Comparison of ENCODE assay signal across 8 cellular contexts in genomic region chr1:146386851-146387749, GRCh38.
DNase-seq lines count a peak whose midpoint lies in the region; ATAC-seq lines count a peak whose summit lies in the region.
"Not testable (repeated sequence)": the region's sequence is repeated elsewhere in the genome, so short reads cannot be mapped to it uniquely, and the experiment has no call there.

No MANE protein-coding gene starts in this region.

- not testable (repeated sequence) for H3K4me1 ChIP-seq in HUES64 (ENCODE audit: insufficient read depth, low read length); NT2/D1 (ENCODE audit: insufficient read depth, insufficient read length); mesodermal cell (ENCODE audit: control insufficient read depth, insufficient read depth, low read length, poor library complexity, severe bottlenecking)

- H3K4me3 ChIP-seq in HUES64 (ENCODE audit: low read length) (peak overlapping the region; percentile 47), NT2/D1 (ENCODE audit: insufficient read length, low read depth) (peak overlapping the region; percentile 8), mesodermal cell (ENCODE audit: extremely low read depth, insufficient read depth, low read length, poor library complexity, severe bottlenecking) (peak overlapping the region; percentile 11)

- H3K27ac ChIP-seq in HUES64 (ENCODE audit: low read depth, low read length) (peak overlapping the region; percentile 78; the same call in 1 of the 2 replicates), mesodermal cell (ENCODE audit: low read depth, low read length, severe bottlenecking) (peak overlapping the region; percentile 88)

- not testable (repeated sequence) for H3K9me3 ChIP-seq in HUES64 (ENCODE audit: insufficient read depth, low read depth, low read length); NT2/D1 (ENCODE audit: insufficient read depth, low read length); mesodermal cell (ENCODE audit: control insufficient read depth, low read length)

- 8% methylated on average over 13 of the region's 39 CpGs for WGBS in HUES64
- 35% methylated on average over 4 of the region's 39 CpGs; no CpG with 5 or more reads in 1 of the 2 experiments for WGBS in mesodermal cell (ENCODE audit: insufficient coverage in 2 of 2), 2 experiments

- ATAC-seq in GM21576 (IDR thresholded peaks at IDR 0.05; ENCODE audit: unreplicated experiment): peak; percentile 84

- H3K36me3 ChIP-seq in HUES64 (ENCODE audit: insufficient read depth, low read length); NT2/D1 (ENCODE audit: insufficient read depth, insufficient read length, low read length); mesodermal cell (ENCODE audit: control insufficient read depth, insufficient read depth, low read length): not testable (repeated sequence)

- H3K9ac ChIP-seq in HUES64 (ENCODE audit: low read depth, low read length) (peak overlapping the region; percentile 77), NT2/D1 (ENCODE audit: insufficient read length, low read depth) (peak overlapping the region; percentile 64)

- DNase-seq in DMS53 treated with DMSO at 0.1 percent for 48 hours (lab: John Stamatoyannopoulos, UW; ENCODE audit: unreplicated experiment) (peak; percentile 51), NT2/D1 (ENCODE audit: low read depth, low spot score) (peak; percentile 92), activated T-cell treated with anti-CD3 and anti-CD28 coated beads for 1 hour (ENCODE audit: low read depth) (peak; percentile 17), epidermal melanocyte (ENCODE audit: insufficient read length, low spot score) (peak; percentile 14)
- peak; percentile 45 to 59 for DNase-seq in stimulated activated CD8-positive, alpha-beta memory T cell treated with anti-CD3 and anti-CD28 coated beads, Interleukin-7, amount 100 ng/mL, for 48 hours (ENCODE audit: extremely low read depth in 1 of 2, low read depth in 1 of 2)

- not testable (repeated sequence) for H3K27me3 ChIP-seq in HUES64 (ENCODE audit: insufficient read depth, low read length); NT2/D1 (ENCODE audit: insufficient read depth, insufficient read length)

Comparison
In these comparisons a context has a peak if more than half of its experiments do, and no peak if none do; other contexts are left out.
1. Peak in every context shown above with its lines: DNase-seq, ATAC-seq, H3K4me3 ChIP-seq and H3K27ac ChIP-seq.
2. DNase-seq: peak in every context shown above with its lines; median percentile 92 in NT2/D1; 52 in stimulated activated CD8-positive, alpha-beta memory T cell treated with anti-CD3 and anti-CD28 coated beads, Interleukin-7, amount 100 ng/mL, for 48 hours; 51 in DMS53 treated with DMSO at 0.1 percent for 48 hours; 17 in activated T-cell treated with anti-CD3 and anti-CD28 coated beads for 1 hour; 14 in epidermal melanocyte.